10 cellular contexts compared by ENCODE assay signal in the genomic region with DNA sequence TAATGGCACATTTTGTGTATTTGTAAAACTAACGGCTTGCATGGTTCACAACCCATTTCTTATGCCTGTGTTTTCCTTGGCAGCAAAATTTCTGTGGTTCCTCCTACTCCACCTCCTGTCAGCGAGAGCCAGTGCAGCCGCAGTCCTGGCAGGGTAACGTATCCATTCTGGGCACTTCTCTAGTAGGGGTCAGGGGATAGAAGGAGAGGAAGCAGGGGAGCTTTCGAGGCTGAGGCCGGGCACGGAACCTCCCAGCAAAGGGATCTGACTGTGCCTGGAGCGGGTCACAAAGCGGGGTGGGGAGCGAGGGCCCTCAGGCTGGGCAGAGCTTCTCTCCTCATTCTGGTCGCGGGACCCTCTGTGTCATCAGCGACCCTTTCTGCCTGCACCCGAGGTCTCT. TPM values are rescaled to one million over a fixed set of nuclear protein-coding genes. Genes with fewer than 3 reads are reported as not detected.
DNase-seq lines count a peak whose midpoint lies in the region; ATAC-seq and TF ChIP-seq lines count a peak whose summit lies in the region.
"Had no signal": no experiment of that assay in that cellular context is flagged by ENCODE, and none has a peak within 500 bp of the region (broad histone marks: within the 10 kb centered on the region; RNA-seq: fewer than 3 reads in every experiment).

No MANE protein-coding gene starts in this region.

- TF ChIP-seq CTCF in esophagus muscularis mucosa (IDR thresholded peaks at IDR 0.05) (peak in 1 of 3 experiments; percentile 21), mesothelial cell of epicardium (IDR thresholded peaks at IDR 0.05; ENCODE audit: unreplicated experiment) (no peak), upper lobe of left lung (IDR thresholded peaks at IDR 0.05) (no peak)

- 37% methylated on average over 5 of the region's 14 CpGs for WGBS in esophagus muscularis mucosa
- 57 to 76% methylated on average over 13 to 14 of the region's 14 CpGs for WGBS in upper lobe of left lung, 2 donors

- H3K36me3 Mint-ChIP-seq in mesothelial cell of epicardium: peaks cover 1% of the 10 kb centered on the region

- H3K36me3 ChIP-seq in esophagus muscularis mucosa (no peaks in the 10 kb centered on the region), upper lobe of left lung (no peaks in the 10 kb centered on the region)
- H3K36me3 ChIP-seq in effector memory CD4-positive, alpha-beta T cell (ENCODE audit: control insufficient read depth, insufficient read depth, low read length): peaks cover 8% of the 10 kb centered on the region

- H3K9me3 ChIP-seq in esophagus muscularis mucosa (no peaks in the 10 kb centered on the region), upper lobe of left lung (no peaks in the 10 kb centered on the region)
- no peaks in the 10 kb centered on the region for H3K9me3 ChIP-seq in effector memory CD4-positive, alpha-beta T cell (ENCODE audit: control insufficient read depth, low read length)

- H3K4me1 Mint-ChIP-seq in mesothelial cell of epicardium: peaks cover 39% of the 10 kb centered on the region

- H3K27me3 Mint-ChIP-seq in mesothelial cell of epicardium (ENCODE audit: low read depth): no peaks in the 10 kb centered on the region
- H3K27me3 Mint-ChIP-seq: activated naive CD4-positive, alpha-beta T cell treated with anti-CD3 and anti-CD28 coated beads, Interleukin-2, amount 10 ng/mL, durations not matched to agents 7 days and 5 days had no signal

- no peaks in the 10 kb centered on the region for H3K9me3 Mint-ChIP-seq in mesothelial cell of epicardium
- H3K9me3 Mint-ChIP-seq: activated naive CD4-positive, alpha-beta T cell treated with anti-CD3 and anti-CD28 coated beads, Interleukin-2, amount 10 ng/mL, durations not matched to agents 7 days and 5 days had no signal

- TF ChIP-seq EP300 in esophagus muscularis mucosa (IDR thresholded peaks at IDR 0.05) (no peak), upper lobe of left lung (IDR thresholded peaks at IDR 0.05) (no peak)

- H3K27ac Mint-ChIP-seq in mesothelial cell of epicardium: peak overlapping the region; percentile 98
- H3K27ac Mint-ChIP-seq: activated naive CD4-positive, alpha-beta T cell treated with anti-CD3 and anti-CD28 coated beads, Interleukin-2, amount 10 ng/mL, durations not matched to agents 7 days and 5 days had no signal

- H3K4me1 ChIP-seq in esophagus muscularis mucosa (peaks cover 44 to 56% (median 54%) of the 10 kb centered on the region in 4 donors), upper lobe of left lung (peaks cover 29 to 47% (median 39%) of the 10 kb centered on the region in 4 donors)
- peaks cover 4% of the 10 kb centered on the region for H3K4me1 ChIP-seq in effector memory CD4-positive, alpha-beta T cell (ENCODE audit: control insufficient read depth, insufficient read depth, low read length, poor library complexity, severe bottlenecking)

- no peak overlapping the region for H3K4me3 Mint-ChIP-seq in mesothelial cell of epicardium
- H3K4me3 Mint-ChIP-seq: activated naive CD4-positive, alpha-beta T cell treated with anti-CD3 and anti-CD28 coated beads, Interleukin-2, amount 10 ng/mL, durations not matched to agents 7 days and 5 days had no signal

- H3K4me3 ChIP-seq in esophagus muscularis mucosa (peak overlapping the region; percentile 13 to 30 (median 19)), upper lobe of left lung (no peak overlapping the region)
- no peak overlapping the region for H3K4me3 ChIP-seq in effector memory CD4-positive, alpha-beta T cell (ENCODE audit: insufficient read depth, low read depth, low read length, poor library complexity, severe bottlenecking)

- intact Hi-C loops in esophagus muscularis mucosa (cut with DNase I): loop anchor here (5.0 kb wide), 1 partner anchor 54 kb away; no protein-coding TSS in a partner anchor

- H3K27ac ChIP-seq in esophagus muscularis mucosa (replicated peaks in 1 of 4) (peak overlapping the region; percentile 73 to 88 (median 82)), upper lobe of left lung (peak overlapping the region; percentile 67 to 83 (median 76))
- no peak overlapping the region for H3K27ac ChIP-seq in effector memory CD4-positive, alpha-beta T cell (ENCODE audit: insufficient read depth, low read length, poor library complexity, severe bottlenecking)

- no peak for ATAC-seq in upper lobe of left lung (ENCODE audit: low FRiP score in 2 of 2)

- DNase-seq in DMS 273 (lab: John Stamatoyannopoulos, UW; ENCODE audit: unreplicated experiment): peak; percentile 54
- no peak for DNase-seq in DMS 273 treated with DMSO at 0.1 percent for 48 hours (lab: John Stamatoyannopoulos, UW)
- no peak for DNase-seq in esophagus muscularis mucosa (ENCODE audit: extremely low spot score)
- DNase-seq in mesothelial cell of epicardium (ENCODE audit: low spot score in 2 of 2, unreplicated experiment in 2 of 2): no peak
- peak in 1 of 2 donors; percentile 46 for DNase-seq in upper lobe of left lung
- no peak for DNase-seq in islet precursor cell
- DNase-seq in middle frontal gyrus (ENCODE audit: extremely low spot score, low spot score): no peak
- no peak for DNase-seq in effector memory CD4-positive, alpha-beta T cell
- DNase-seq: activated naive CD4-positive, alpha-beta T cell treated with anti-CD3 and anti-CD28 coated beads, Interleukin-2, amount 10 ng/mL, durations not matched to agents 7 days and 5 days; foreskin melanocyte had no signal

- TF ChIP-seq POLR2A in esophagus muscularis mucosa (IDR thresholded peaks at IDR 0.05; ENCODE audit: low read depth) (no peak), upper lobe of left lung (IDR thresholded peaks at IDR 0.05) (no peak)

- no peaks in the 10 kb centered on the region for H3K27me3 ChIP-seq in esophagus muscularis mucosa
- H3K27me3 ChIP-seq in upper lobe of left lung: no peaks in the 10 kb centered on the region
- H3K27me3 ChIP-seq in effector memory CD4-positive, alpha-beta T cell (replicated peaks; ENCODE audit: control insufficient read depth, insufficient read depth, low read length, poor library complexity, severe bottlenecking): no peaks in the 10 kb centered on the region

RNA-seq across cellular contexts. Expression of a gene that starts 58.4 kb away (rescaled TPM):
- total RNA-seq in esophagus muscularis mucosa (10 to 100 TPM in 1 of 4 donors, 1 to 10 TPM in 3; 4.8 to 10.1 (median 7.6) TPM), mesothelial cell of epicardium (5.4 to 6.1 TPM (median 5.5 TPM) in 3 replicates), upper lobe of left lung (10 to 100 TPM; 10.3 to 28.3 (median 20.0) TPM)

Comparison
In these comparisons a context has a peak if more than half of its experiments do, and no peak if none do; other contexts are left out.
1. H3K4me3 ChIP-seq: peak in esophagus muscularis mucosa (4 of 4); none in upper lobe of left lung (0 of 4) and effector memory CD4-positive, alpha-beta T cell (single experiment).